20 cellular contexts compared by ENCODE assay signal in genomic region chr1:24465638-24466037, GRCh38.
"Had no signal": no experiment of that assay in that cellular context is flagged by ENCODE, and none has a peak within 500 bp of the region (broad histone marks: within the 10 kb centered on the region; RNA-seq: fewer than 3 reads in every experiment).

No MANE protein-coding gene starts in this region.

- FAIRE-seq: bronchial epithelial cell, small intestine had no signal

- H3K27me3 ChIP-seq: ascending aorta, esophagus squamous epithelium, stomach, uterus had no signal

- DNase-seq: activated CD4-positive, alpha-beta T cell treated with anti-CD3 and anti-CD28 coated beads, Interleukin-2, amount 50 U/mL, for 1 hour; activated CD4-positive, CD25-positive, alpha-beta regulatory T cell; activated effector memory CD4-positive, alpha-beta T cell treated with anti-CD3 and anti-CD28 coated beads, Interleukin-2, amount 50 U/mL, for 16 hours; activated T-cell treated with anti-CD3 and anti-CD28 coated beads, Interleukin-2, amount 50 U/mL, for 1 hour; esophagus squamous epithelium; foreskin fibroblast; glutamatergic neuron; immature natural killer cell; left cardiac atrium; mucosa of descending colon; nucleus accumbens; right cardiac atrium; small intestine; stomach; uterus had no signal

- H3K9me3 ChIP-seq: ascending aorta, esophagus squamous epithelium, mucosa of descending colon, stomach, uterus had no signal

- H3K4me1 Mint-ChIP-seq: immature natural killer cell had no signal

- H3K4me1 ChIP-seq: ascending aorta, uterus had no signal

- ATAC-seq: left cardiac atrium; mucosa of descending colon; natural killer cell treated with Interleukin-12 subunit alpha and Interleukin-12 subunit beta and Interleukin-15 and Interleukin-18, amount 100 ng/mL, for 72 hours; right cardiac atrium had no signal

- H3K4me3 Mint-ChIP-seq: immature natural killer cell; natural killer cell treated with Interleukin-12 subunit alpha and Interleukin-12 subunit beta and Interleukin-15 and Interleukin-18, amount 100 ng/mL, for 72 hours had no signal

- H3K4me3 ChIP-seq: ascending aorta, esophagus squamous epithelium, lung, mucosa of descending colon, stomach, uterus had no signal

- H3K27me3 Mint-ChIP-seq: natural killer cell treated with Interleukin-12 subunit alpha and Interleukin-12 subunit beta and Interleukin-15 and Interleukin-18, amount 100 ng/mL, for 72 hours; progenitor cell of endocrine pancreas had no signal

- H3K9me3 Mint-ChIP-seq: immature natural killer cell; natural killer cell treated with Interleukin-12 subunit alpha and Interleukin-12 subunit beta and Interleukin-15 and Interleukin-18, amount 100 ng/mL, for 72 hours had no signal

- H3K27ac ChIP-seq: ascending aorta, esophagus squamous epithelium, stomach, uterus had no signal

- H3K36me3 ChIP-seq: uterus had no signal

- H3K27ac Mint-ChIP-seq: natural killer cell treated with Interleukin-12 subunit alpha and Interleukin-12 subunit beta and Interleukin-15 and Interleukin-18, amount 100 ng/mL, for 72 hours; progenitor cell of endocrine pancreas had no signal
